8 cellular contexts compared by ENCODE assay signal in the genomic region with DNA sequence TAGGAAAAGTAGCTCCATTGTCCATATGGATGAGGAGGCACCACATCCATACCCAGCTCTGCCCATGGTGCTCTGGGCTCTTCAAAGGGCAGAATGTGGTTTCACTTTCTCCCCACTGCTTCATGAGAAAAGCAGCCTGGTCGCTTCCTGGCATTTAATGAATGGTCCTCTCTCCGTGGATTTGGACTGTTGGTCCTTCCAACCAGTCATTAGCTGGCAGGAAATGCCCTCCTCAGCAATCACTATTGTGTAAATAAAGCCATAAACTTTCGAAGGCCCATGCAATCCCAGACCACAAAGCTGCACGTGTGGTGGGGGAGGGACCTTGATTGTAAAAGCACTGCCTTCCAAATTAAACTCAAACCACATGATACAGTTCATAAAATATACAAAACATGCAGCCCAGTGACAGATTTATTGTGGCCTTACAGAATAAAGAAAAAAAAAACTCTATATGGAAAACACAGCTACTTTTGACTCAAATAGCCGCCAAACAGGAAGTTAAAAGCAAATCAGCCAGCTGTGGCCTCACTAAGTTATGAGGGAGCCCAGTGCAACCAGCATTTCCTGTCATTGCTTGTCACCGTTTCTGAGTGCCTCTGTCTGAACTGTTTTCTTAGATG. TPM values are rescaled to one million over a fixed set of nuclear protein-coding genes. Genes with fewer than 3 reads are reported as not detected.
DNase-seq lines count a peak whose midpoint lies in the region; ATAC-seq and TF ChIP-seq lines count a peak whose summit lies in the region.

No MANE protein-coding gene starts in this region.

- DNase-seq in AG09309 (ENCODE audit: low read depth) (peak; percentile 73), NCI-H2107 (lab: John Stamatoyannopoulos, UW) (peak; percentile 34), esophagus squamous epithelium (lab: John Stamatoyannopoulos, UW) (no peak), OCI-M2 (lab: John Stamatoyannopoulos, UW; ENCODE audit: unreplicated experiment) (no peak)
- peak; percentile 65 for DNase-seq in activated CD8-positive, alpha-beta T cell treated with anti-CD3 and anti-CD28 coated beads, Interleukin-2, amount 10 ng/mL, durations not matched to agents 7 days and 5 days

- no peak for TF ChIP-seq POLR2A in esophagus squamous epithelium (IDR thresholded peaks at IDR 0.05)

- peak overlapping the region; percentile 70 for H2AFZ ChIP-seq in parathyroid adenoma

- peaks cover 2% of the 10 kb centered on the region for H3K36me3 Mint-ChIP-seq in activated CD8-positive, alpha-beta T cell treated with anti-CD3 and anti-CD28 coated beads, Interleukin-2, amount 10 ng/mL, durations not matched to agents 7 days and 5 days (ENCODE audit: low read depth)

- H3K4me3 Mint-ChIP-seq in activated CD8-positive, alpha-beta T cell treated with anti-CD3 and anti-CD28 coated beads, Interleukin-2, amount 10 ng/mL, durations not matched to agents 7 days and 5 days = peak overlapping the region; percentile 76

- TF ChIP-seq CTCF in AG09309 (IDR thresholded peaks at IDR 0.05; ENCODE audit: control insufficient read depth, insufficient read depth, low read depth, low read length, missing control alignments) (no peak), esophagus squamous epithelium (IDR thresholded peaks at IDR 0.05) (no peak), parathyroid adenoma (IDR thresholded peaks at IDR 0.05) (no peak)

- POLR2A ChIA-PET in activated CD8-positive, alpha-beta T cell treated with anti-CD3 and anti-CD28 coated beads, Interleukin-2, amount 10 ng/mL, durations not matched to agents 7 days and 5 days (lab: Charles Lee) = interaction anchor here (0.6 to 2.7 kb wide), 4 partner anchors 8 to 457 kb away, joined by 3 to 11 read pairs (median 6); a partner anchor contains a TSS

- H3K36me3 ChIP-seq in esophagus squamous epithelium = no peaks in the 10 kb centered on the region
- H3K36me3 ChIP-seq in parathyroid adenoma (ENCODE audit: control insufficient read depth, insufficient read depth, low read length) = no peaks in the 10 kb centered on the region

- H3K27me3 Mint-ChIP-seq in activated CD8-positive, alpha-beta T cell treated with anti-CD3 and anti-CD28 coated beads, Interleukin-2, amount 10 ng/mL, durations not matched to agents 7 days and 5 days (ENCODE audit: low read depth) = no peaks in the 10 kb centered on the region

- peak overlapping the region; percentile 97 for H3K27ac Mint-ChIP-seq in activated CD8-positive, alpha-beta T cell treated with anti-CD3 and anti-CD28 coated beads, Interleukin-2, amount 10 ng/mL, durations not matched to agents 7 days and 5 days

- no peaks in the 10 kb centered on the region for H3K9me3 Mint-ChIP-seq in activated CD8-positive, alpha-beta T cell treated with anti-CD3 and anti-CD28 coated beads, Interleukin-2, amount 10 ng/mL, durations not matched to agents 7 days and 5 days (ENCODE audit: insufficient read depth)

- H3K9me3 ChIP-seq in esophagus squamous epithelium (no peaks in the 10 kb centered on the region), parathyroid adenoma (ENCODE audit: control insufficient read depth, low read length) (no peaks in the 10 kb centered on the region)

- peak overlapping the region; percentile 70 to 79 (median 76) for H3K27ac ChIP-seq in esophagus squamous epithelium
- H3K27ac ChIP-seq in parathyroid adenoma = peak overlapping the region; percentile 59

- CTCF ChIA-PET in activated CD8-positive, alpha-beta T cell treated with anti-CD3 and anti-CD28 coated beads, Interleukin-2, amount 10 ng/mL, durations not matched to agents 7 days and 5 days (lab: Charles Lee) = interaction anchor here (0.8 to 1.9 kb wide), 4 partner anchors 10 to 262 kb away, joined by 3 to 14 read pairs (median 3); a partner anchor contains a TSS

- no peaks in the 10 kb centered on the region for H3K27me3 ChIP-seq in esophagus squamous epithelium
- no peaks in the 10 kb centered on the region for H3K27me3 ChIP-seq in parathyroid adenoma (ENCODE audit: control insufficient read depth, insufficient read depth, low read length)

- peaks cover 46% of the 10 kb centered on the region for H3K4me1 Mint-ChIP-seq in activated CD8-positive, alpha-beta T cell treated with anti-CD3 and anti-CD28 coated beads, Interleukin-2, amount 10 ng/mL, durations not matched to agents 7 days and 5 days (ENCODE audit: low read depth)

- H3K4me1 ChIP-seq in esophagus squamous epithelium (peaks cover 3 to 30% (median 5%) of the 10 kb centered on the region in 3 donors), parathyroid adenoma (no peaks in the 10 kb centered on the region)

- H3K4me3 ChIP-seq in AG09309 (ENCODE audit: control insufficient read depth, low read depth, low read length) (peak overlapping the region; percentile 3; the same call in 1 of the 2 replicates), esophagus squamous epithelium (peak overlapping the region; percentile 7 to 58 (median 34)), parathyroid adenoma (ENCODE audit: low read depth, low read length) (no peak overlapping the region)

- ATAC-seq in GM18519 (IDR thresholded peaks at IDR 0.05; ENCODE audit: low FRiP score, unreplicated experiment) (peak; percentile 82), HG02943 (IDR thresholded peaks at IDR 0.05; ENCODE audit: low read depth, unreplicated experiment) (peak; percentile 95)
- ATAC-seq in activated CD8-positive, alpha-beta T cell treated with anti-CD3 and anti-CD28 coated beads, Interleukin-2, amount 10 ng/mL, durations not matched to agents 7 days and 5 days = peak; percentile 89

- intact Hi-C loops in esophagus squamous epithelium (cut with DNase I) = no loop called here

- H3K79me2 ChIP-seq in parathyroid adenoma = no peaks in the 10 kb centered on the region

- WGBS in esophagus squamous epithelium, 2 donors = 7 to 18% methylated on average over 3 to 6 of the region's 6 CpGs

- no peak overlapping the region for H3K9ac ChIP-seq in parathyroid adenoma

- H3K4me2 ChIP-seq in parathyroid adenoma (ENCODE audit: low read length) = no peak overlapping the region

RNA-seq across cellular contexts. Expression of a gene that starts 8.1 kb away (rescaled TPM):
- 10 to 100 TPM; 30.0 TPM for total RNA-seq in activated CD8-positive, alpha-beta T cell treated with anti-CD3 and anti-CD28 coated beads, Interleukin-2, amount 10 ng/mL, durations not matched to agents 7 days and 5 days
- 10 to 100 TPM; 18.2 to 24.1 (median 22.1) TPM for total RNA-seq in esophagus squamous epithelium

Comparison
In these comparisons a context has a peak if more than half of its experiments do, and no peak if none do; other contexts are left out.
1. DNase-seq: peak in AG09309 (single experiment), NCI-H2107 (single experiment) and activated CD8-positive, alpha-beta T cell treated with anti-CD3 and anti-CD28 coated beads, Interleukin-2, amount 10 ng/mL, durations not matched to agents 7 days and 5 days (single experiment); none in esophagus squamous epithelium (single experiment) and OCI-M2 (single experiment).
2. Peak in every context shown above with its lines, with median percentiles within 50 percentile points of each other: ATAC-seq.